In genomic region chr14:94638330-94638729, GRCh38 we compare ENCODE assay signal across 15 cellular contexts. TPM values are rescaled to one million over a fixed set of nuclear protein-coding genes. Genes with fewer than 3 reads are reported as not detected.
DNase-seq lines count a peak whose midpoint lies in the region; ATAC-seq, FAIRE-seq and TF ChIP-seq lines count a peak whose summit lies in the region.
"Had no signal": no experiment of that assay in that cellular context is flagged by ENCODE, and none has a peak within 500 bp of the region (broad histone marks: within the 10 kb centered on the region; RNA-seq: fewer than 3 reads in every experiment).

No MANE protein-coding gene starts in this region.

- H4K8ac ChIP-seq in IMR-90 (ENCODE audit: low read depth in 2 of 2, low read length in 2 of 2): no peak overlapping the region

- H2BK5ac ChIP-seq in IMR-90 (ENCODE audit: low read depth, low read length, poor library complexity, severe bottlenecking): no peak overlapping the region

- POLR2A ChIA-PET in IMR-90 (lab: Charles Lee; ENCODE audit: unreplicated experiment): no interaction called here

- intact Hi-C loops in IMR-90 (cut with micrococcal nuclease): no loop called here

- H3K36me3 ChIP-seq in IMR-90 (ENCODE audit: control insufficient read depth, insufficient read depth, low read length): no peaks in the 10 kb centered on the region
- no peaks in the 10 kb centered on the region for H3K36me3 ChIP-seq in bronchial epithelial cell (ENCODE audit: control insufficient read depth, insufficient read depth, low read length)
- H3K36me3 ChIP-seq in HAP-1 (replicated peaks): no peaks in the 10 kb centered on the region
- H3K36me3 ChIP-seq: BLaER1 treated with 17β-estradiol and CSF1 and Interleukin-3, amounts not matched to agents 10 nM and 100 nM had no signal

- in situ Hi-C loops in IMR-90 (cut with MboI; ENCODE audit: low sequenced_read_pairs) (no loop called here), HAP-1 (cut with MboI; ENCODE audit: low sequenced_read_pairs) (no loop called here)

- no peaks in the 10 kb centered on the region for H4K20me1 ChIP-seq in IMR-90 (ENCODE audit: insufficient read depth, low read length)
- H4K20me1 ChIP-seq: BLaER1 treated with 17β-estradiol and CSF1 and Interleukin-3, amounts not matched to agents 10 nM and 100 nM had no signal

- TF ChIP-seq POLR2A in IMR-90 (IDR thresholded peaks at IDR 0.05; ENCODE audit: low read depth, low read length): no peak

- TF ChIP-seq RAD21 in IMR-90 (IDR thresholded peaks at IDR 0.05; ENCODE audit: low read length): no peak

- H3K27me3 ChIP-seq in IMR-90 (ENCODE audit: control insufficient read depth, insufficient read depth, low read length): peaks cover 3% of the 10 kb centered on the region; the same call in 1 of the 2 replicates
- no peaks in the 10 kb centered on the region for H3K27me3 ChIP-seq in bronchial epithelial cell (ENCODE audit: control insufficient read depth, insufficient read depth, low read length)
- H3K27me3 ChIP-seq in HAP-1 (ENCODE audit: low read depth): peaks cover 3% of the 10 kb centered on the region
- H3K27me3 ChIP-seq: BLaER1 treated with 17β-estradiol and CSF1 and Interleukin-3, amounts not matched to agents 10 nM and 100 nM had no signal

- H3K27ac ChIP-seq in IMR-90 (ENCODE audit: insufficient read depth, low read length): no peak overlapping the region
- H3K27ac ChIP-seq: BLaER1 treated with 17β-estradiol and CSF1 and Interleukin-3, amounts not matched to agents 10 nM and 100 nM had no signal

- peak; percentile 11 for DNase-seq in IMR-90
- peak; percentile 28 for DNase-seq in bronchial epithelial cell (ENCODE audit: low read depth)
- DNase-seq in mesenteric fat pad (ENCODE audit: low spot score): peak; percentile 73
- no peak for DNase-seq in AG08395 (ENCODE audit: low spot score)
- DNase-seq in SW480 (ENCODE audit: low spot score): no peak
- no peak for DNase-seq in HAP-1 (ENCODE audit: low spot score in 2 of 2)
- no peak for DNase-seq in NK-92 treated with Interleukin-12 subunit alpha and Interleukin-12 subunit beta, amount 100 ng/mL, for 24 hours (lab: John Stamatoyannopoulos, UW)
- DNase-seq: Karpas-422, MV-4-11, NCI-H1417 treated with DMSO at 0.1 percent for 48 hours, NCI-H2029, NCI-H526, SK-N-SH had no signal

- H3K79me1 ChIP-seq in IMR-90 (ENCODE audit: low read depth in 1 of 2, low read length in 2 of 2): no peaks in the 10 kb centered on the region

- H3K9me3 ChIP-seq in IMR-90 (ENCODE audit: control insufficient read depth, insufficient read depth, low read length): no peaks in the 10 kb centered on the region; the same call in 1 of the 2 replicates
- H3K9me3 ChIP-seq in HAP-1: no peaks in the 10 kb centered on the region
- H3K9me3 ChIP-seq: BLaER1 treated with 17β-estradiol and CSF1 and Interleukin-3, amounts not matched to agents 10 nM and 100 nM; SK-N-SH had no signal

- H2BK120ac ChIP-seq in IMR-90 (ENCODE audit: low read depth, low read length): no peak overlapping the region

- no peak overlapping the region for H2AK9ac ChIP-seq in IMR-90 (replicated peaks; ENCODE audit: low read depth, low read length, poor library complexity)

- H2BK15ac ChIP-seq in IMR-90 (ENCODE audit: low read depth, low read length): no peak overlapping the region

- H3K4me1 ChIP-seq in IMR-90 (ENCODE audit: control insufficient read depth, insufficient read depth, low read length) (no peaks in the 10 kb centered on the region), HAP-1 (no peaks in the 10 kb centered on the region)
- H3K4me1 ChIP-seq: BLaER1 treated with 17β-estradiol and CSF1 and Interleukin-3, amounts not matched to agents 10 nM and 100 nM had no signal

- H3K56ac ChIP-seq in IMR-90 (ENCODE audit: extremely low read depth, insufficient read depth, low read length): no peak overlapping the region

- peak; percentile 89 for FAIRE-seq in bronchial epithelial cell (lab: Jason Lieb, UNC)
- FAIRE-seq: H54 had no signal

- no peak overlapping the region for H3K23ac ChIP-seq in IMR-90 (ENCODE audit: low read depth, low read length)

- CTCF ChIA-PET in IMR-90 (lab: Yijun Ruan, JAX): interaction anchor here (0.7 to 1.0 kb wide), 2 partner anchors 11 to 35 kb away, joined by 3 read pairs; no protein-coding TSS in a partner anchor

- no peak overlapping the region for H3K4me2 ChIP-seq in IMR-90 (ENCODE audit: low read depth, low read length)
- H3K4me2 ChIP-seq: BLaER1 treated with 17β-estradiol and CSF1 and Interleukin-3, amounts not matched to agents 10 nM and 100 nM; SK-N-SH had no signal

- no peak overlapping the region for H4K91ac ChIP-seq in IMR-90 (ENCODE audit: insufficient read depth, low read depth, low read length)

- no peak for ATAC-seq in IMR-90 (ENCODE audit: low read depth)

- no peak overlapping the region for H3K18ac ChIP-seq in IMR-90 (ENCODE audit: low read depth, low read length)

- dilution Hi-C loops in IMR-90 (cut with HindIII; ENCODE audit: low sequenced_read_pairs, unreplicated experiment): no loop called here

- no CpG with 5 or more reads among the region's 3 CpGs for whole genome bisulfite sequencing in IMR-90 (ENCODE audit: extremely low coverage in 2 of 2, insufficient read length in 1 of 2), 2 experiments

- no peak overlapping the region for H2AK5ac ChIP-seq in IMR-90 (ENCODE audit: low read depth, low read length)

- no peak overlapping the region for H3K14ac ChIP-seq in IMR-90 (replicated peaks; ENCODE audit: low read depth, low read length)

- no peaks in the 10 kb centered on the region for H3K9me1 ChIP-seq in IMR-90 (ENCODE audit: insufficient read depth, low read length)

- no TSS peak for BruUV-seq in IMR-90 (replicated peaks; lab: Mats Ljungman, UMichigan)

- no peak overlapping the region for H4K5ac ChIP-seq in IMR-90 (ENCODE audit: low read depth, low read length)

- no peak overlapping the region for H3K4me3 ChIP-seq in IMR-90 (ENCODE audit: insufficient read depth, low read depth, low read length)
- H3K4me3 ChIP-seq in bronchial epithelial cell (ENCODE audit: low read depth, low read length): no peak overlapping the region
- H3K4me3 ChIP-seq in HAP-1: no peak overlapping the region
- H3K4me3 ChIP-seq: BLaER1 treated with 17β-estradiol and CSF1 and Interleukin-3, amounts not matched to agents 10 nM and 100 nM had no signal

- no peak overlapping the region for H2AFZ ChIP-seq in IMR-90 (replicated peaks; ENCODE audit: low read length, poor library complexity)

- TF ChIP-seq CTCF in IMR-90 (conservative IDR thresholded peaks at IDR 0.05; ENCODE audit: low read depth, low read length): no peak
- TF ChIP-seq CTCF in bronchial epithelial cell (IDR thresholded peaks at IDR 0.05; ENCODE audit: insufficient read depth, low read length, severe bottlenecking): no peak

- no peak overlapping the region for H2BK20ac ChIP-seq in IMR-90 (ENCODE audit: low read depth, low read length)

- no peak overlapping the region for H3K9ac ChIP-seq in IMR-90 (ENCODE audit: low read depth, low read length)
- H3K9ac ChIP-seq: BLaER1 treated with 17β-estradiol and CSF1 and Interleukin-3, amounts not matched to agents 10 nM and 100 nM; SK-N-SH had no signal

- no peak overlapping the region for H3K4ac ChIP-seq in IMR-90 (ENCODE audit: low read depth, low read length)

TF ChIP-seq in IMR-90, 13 proteins besides CTCF, POLR2A, EP300 and RAD21:
- TF ChIP-seq SMC3 (IDR thresholded peaks at IDR 0.05; ENCODE audit: low read depth, low read length): no peak
- TF ChIP-seq RFX5 (IDR thresholded peaks at IDR 0.05; ENCODE audit: low read depth, low read length): no peak
- TF ChIP-seq CEBPB (IDR thresholded peaks at IDR 0.05; ENCODE audit: low read depth, low read length): no peak
- no peak for TF ChIP-seq MAFK (IDR thresholded peaks at IDR 0.05; ENCODE audit: low read depth, low read length)
- no peak for TF ChIP-seq FOS (IDR thresholded peaks at IDR 0.05; ENCODE audit: low read depth, low read length)
TF ChIP-seq in IMR-90: peak in this region for 0.

RNA-seq across cellular contexts. Expression of gene SERPINA3, which starts 26.1 kb away (rescaled TPM):
- under 0.01 and 0.36 TPM in 2 replicates for total RNA-seq in IMR-90 (2012; rRNA removed)
- 0.33 and 0.48 TPM in 2 replicates for polyA plus RNA-seq in IMR-90 (2012; rRNA removed)
- 0.37 and 0.42 TPM in 2 replicates for polyA plus RNA-seq in IMR-90 (2012; cell fraction: cytosol; rRNA removed)
- polyA plus RNA-seq in IMR-90 (2012; cell fraction: nucleus; rRNA removed; ENCODE audit: low replicate concordance): 0.25 and 0.45 TPM in 2 replicates
- total RNA-seq in bronchial epithelial cell: 0.79 and 1.3 TPM in 2 replicates
- 139 TPM for total RNA-seq in mesenteric fat pad

RNA-seq across cellular contexts. Expression of gene SERPINA5, which starts 57.1 kb away (rescaled TPM):
- total RNA-seq in IMR-90 (2012; rRNA removed): not detected in 2 replicates
- not detected in 2 replicates for polyA plus RNA-seq in IMR-90 (2012; rRNA removed)
- not detected in 2 replicates for polyA plus RNA-seq in IMR-90 (2012; cell fraction: cytosol; rRNA removed)
- polyA plus RNA-seq in IMR-90 (2012; cell fraction: nucleus; rRNA removed; ENCODE audit: low replicate concordance): not detected in 2 replicates
- not detected in 2 replicates for total RNA-seq in bronchial epithelial cell
- 0.48 TPM for total RNA-seq in mesenteric fat pad

Comparison
In these comparisons a context has a peak if more than half of its experiments do, and no peak if none do; other contexts are left out.
1. DNase-seq: peak in IMR-90 (single experiment), bronchial epithelial cell (single experiment) and mesenteric fat pad (single experiment); none in AG08395 (single experiment), SW480 (single experiment), HAP-1 (0 of 2) and NK-92 treated with Interleukin-12 subunit alpha and Interleukin-12 subunit beta, amount 100 ng/mL, for 24 hours (single experiment).
2. RNA of gene SERPINA3, which starts 26.1 kb away (total RNA-seq): 139 TPM in mesenteric fat pad (single experiment); 0.79 to 1.3 TPM in bronchial epithelial cell and under 0.01 to 0.36 TPM in IMR-90; every median in the first group is over 10 times any median in the second.